11 cellular contexts compared by ENCODE assay signal in the genomic region with DNA sequence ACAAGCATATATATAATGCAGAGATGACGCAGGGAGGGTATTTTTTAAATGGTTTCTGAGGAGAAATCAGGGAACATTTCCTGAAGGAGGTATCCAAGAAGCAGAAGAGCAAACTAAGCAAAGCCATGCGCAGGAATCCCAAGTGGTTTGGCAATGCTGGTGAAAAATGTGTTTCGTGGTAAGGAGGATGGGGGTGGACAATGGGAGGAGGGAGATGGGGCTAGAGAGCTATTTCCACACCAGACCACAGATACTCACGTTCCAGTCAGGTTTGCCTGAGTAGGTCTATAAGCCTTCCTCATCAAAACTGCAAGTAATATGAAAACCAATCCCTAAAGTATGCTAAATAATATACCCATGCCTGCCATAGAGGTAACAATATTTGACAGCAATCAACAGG.
DNase-seq lines count a peak whose midpoint lies in the region; ATAC-seq, FAIRE-seq and TF ChIP-seq lines count a peak whose summit lies in the region.
"Had no signal": no experiment of that assay in that cellular context is flagged by ENCODE, and none has a peak within 500 bp of the region (broad histone marks: within the 10 kb centered on the region; RNA-seq: fewer than 3 reads in every experiment).

No MANE protein-coding gene starts in this region.

- no peak overlapping the region for H3K27ac ChIP-seq in mesenchymal stem cell (ENCODE audit: low read length, poor library complexity, severe bottlenecking)
- H3K27ac ChIP-seq: epithelial cell of prostate had no signal

- no peak overlapping the region for H3K4ac ChIP-seq in mesenchymal stem cell (ENCODE audit: low read depth in 1 of 2, low read length in 2 of 2)

- peak overlapping the region; percentile 83 for H3K4me3 Mint-ChIP-seq in stimulated activated naive CD8-positive, alpha-beta T cell treated with anti-CD3 and anti-CD28 coated beads, Interleukin-15, Interleukin-2, amounts not matched to agents 100 ng/mL and 50 ng/mL, for 24 hours
- H3K4me3 Mint-ChIP-seq in activated CD8-positive, alpha-beta memory T cell treated with anti-CD3 and anti-CD28 coated beads, Interleukin-2, amount 10 ng/mL, durations not matched to agents 7 days and 5 days: no peak overlapping the region

- no peak overlapping the region for H2AK5ac ChIP-seq in mesenchymal stem cell (ENCODE audit: low read length, severe bottlenecking)

- H3K36me3 Mint-ChIP-seq in stimulated activated naive CD8-positive, alpha-beta T cell treated with anti-CD3 and anti-CD28 coated beads, Interleukin-15, Interleukin-2, amounts not matched to agents 100 ng/mL and 50 ng/mL, for 24 hours (ENCODE audit: low read depth): peaks cover 43% of the 10 kb centered on the region
- peaks cover 41% of the 10 kb centered on the region for H3K36me3 Mint-ChIP-seq in activated CD8-positive, alpha-beta memory T cell treated with anti-CD3 and anti-CD28 coated beads, Interleukin-2, amount 10 ng/mL, durations not matched to agents 7 days and 5 days

- H4K91ac ChIP-seq in mesenchymal stem cell (ENCODE audit: low read length): no peak overlapping the region

- H2BK120ac ChIP-seq in mesenchymal stem cell (ENCODE audit: low read depth, low read length): no peak overlapping the region

- H3K18ac ChIP-seq in mesenchymal stem cell (ENCODE audit: low read depth in 1 of 2, low read length in 2 of 2): no peak overlapping the region

- H3K9me3 Mint-ChIP-seq in stimulated activated naive CD8-positive, alpha-beta T cell treated with anti-CD3 and anti-CD28 coated beads, Interleukin-15, Interleukin-2, amounts not matched to agents 100 ng/mL and 50 ng/mL, for 24 hours: no peaks in the 10 kb centered on the region
- no peaks in the 10 kb centered on the region for H3K9me3 Mint-ChIP-seq in activated CD8-positive, alpha-beta memory T cell treated with anti-CD3 and anti-CD28 coated beads, Interleukin-2, amount 10 ng/mL, durations not matched to agents 7 days and 5 days (ENCODE audit: low read depth)

- peak overlapping the region; percentile 10 for H3K27ac Mint-ChIP-seq in stimulated activated naive CD8-positive, alpha-beta T cell treated with anti-CD3 and anti-CD28 coated beads, Interleukin-15, Interleukin-2, amounts not matched to agents 100 ng/mL and 50 ng/mL, for 24 hours
- no peak overlapping the region for H3K27ac Mint-ChIP-seq in activated CD8-positive, alpha-beta memory T cell treated with anti-CD3 and anti-CD28 coated beads, Interleukin-2, amount 10 ng/mL, durations not matched to agents 7 days and 5 days

- peaks cover 9% of the 10 kb centered on the region for H3K79me1 ChIP-seq in mesenchymal stem cell (replicated peaks; ENCODE audit: low read length, poor library complexity, severe bottlenecking)

- H3K4me3 ChIP-seq in mesenchymal stem cell (ENCODE audit: insufficient read depth in 1 of 2, low read depth in 1 of 2, low read length in 2 of 2): peak overlapping the region in 1 of 2 experiments; percentile 84

- no peak overlapping the region for H3K14ac ChIP-seq in mesenchymal stem cell (ENCODE audit: low read length in 2 of 2)

- no peak for ATAC-seq in stimulated activated naive CD8-positive, alpha-beta T cell treated with anti-CD3 and anti-CD28 coated beads, Interleukin-15, Interleukin-2, amounts not matched to agents 100 U/mL and 50 U/mL, for 24 hours
- no peak for ATAC-seq in activated CD8-positive, alpha-beta memory T cell treated with anti-CD3 and anti-CD28 coated beads, Interleukin-2, amount 10 ng/mL, durations not matched to agents 7 days and 5 days

- no peak overlapping the region for H2BK5ac ChIP-seq in mesenchymal stem cell (ENCODE audit: low read depth, low read length, poor library complexity, severe bottlenecking)

- H2BK12ac ChIP-seq in mesenchymal stem cell (ENCODE audit: low read length in 2 of 2): no peak overlapping the region

- no peak overlapping the region for H4K8ac ChIP-seq in mesenchymal stem cell (ENCODE audit: low read length)

- H3K36me3 ChIP-seq in mesenchymal stem cell (ENCODE audit: control insufficient read depth in 1 of 2, insufficient read depth in 2 of 2, low read depth in 1 of 2, low read length in 2 of 2): peaks cover 6 to 47% of the 10 kb centered on the region in 2 experiments

- DNase-seq in stimulated activated naive CD8-positive, alpha-beta T cell treated with anti-CD3 and anti-CD28 coated beads, Interleukin-15, Interleukin-2, amounts not matched to agents 100 U/mL and 50 U/mL, for 24 hours: no peak
- DNase-seq in astrocyte of the hippocampus (ENCODE audit: low read depth, low spot score) (peak; percentile 87), mesenchymal stem cell (peak; percentile 77), D721Med (ENCODE audit: insufficient read length, low spot score) (no peak), NCI-H2029 (lab: John Stamatoyannopoulos, UW) (no peak), NOMO-1 treated with dmso at 0.1 percent for 144 hours (lab: John Stamatoyannopoulos, UW; ENCODE audit: unreplicated experiment) (no peak)
- DNase-seq in activated CD8-positive, alpha-beta memory T cell treated with anti-CD3 and anti-CD28 coated beads, Interleukin-2, amount 10 ng/mL, durations not matched to agents 7 days and 5 days: no peak

- H3K4me1 ChIP-seq in mesenchymal stem cell (ENCODE audit: control insufficient read depth, insufficient read depth, low read depth, low read length): peaks cover 5% of the 10 kb centered on the region

- WGBS in mesenchymal stem cell: 77% methylated on average over 3 of the region's 4 CpGs

- no peak for FAIRE-seq in D721Med (lab: Jason Lieb, UNC)
- FAIRE-seq: G401.6, H1 had no signal

- no peak for TF ChIP-seq CTCF in D721Med (IDR thresholded peaks at IDR 0.05; ENCODE audit: insufficient read depth, missing control alignments)

- no peaks in the 10 kb centered on the region for H3K27me3 ChIP-seq in mesenchymal stem cell (ENCODE audit: control insufficient read depth in 1 of 2, insufficient read depth in 1 of 2, low read length in 2 of 2)

- H3K4me2 ChIP-seq in mesenchymal stem cell (ENCODE audit: low read length, poor library complexity, severe bottlenecking): no peak overlapping the region

- CTCF ChIA-PET in activated CD8-positive, alpha-beta memory T cell treated with anti-CD3 and anti-CD28 coated beads, Interleukin-2, amount 10 ng/mL, durations not matched to agents 7 days and 5 days (lab: Charles Lee): interaction anchor here (1.3 to 4.2 kb wide), 3 partner anchors 36 to 319 kb away, joined by 3 to 18 read pairs (median 3); no protein-coding TSS in a partner anchor

- no peak overlapping the region for H2BK15ac ChIP-seq in mesenchymal stem cell (ENCODE audit: low read depth, poor library complexity, severe bottlenecking)

- H3K9me3 ChIP-seq in mesenchymal stem cell (ENCODE audit: control insufficient read depth, low read length): no peaks in the 10 kb centered on the region

- peaks cover 77% of the 10 kb centered on the region for H3K4me1 Mint-ChIP-seq in stimulated activated naive CD8-positive, alpha-beta T cell treated with anti-CD3 and anti-CD28 coated beads, Interleukin-15, Interleukin-2, amounts not matched to agents 100 ng/mL and 50 ng/mL, for 24 hours (ENCODE audit: low read depth)
- peaks cover 57% of the 10 kb centered on the region for H3K4me1 Mint-ChIP-seq in activated CD8-positive, alpha-beta memory T cell treated with anti-CD3 and anti-CD28 coated beads, Interleukin-2, amount 10 ng/mL, durations not matched to agents 7 days and 5 days

- no peak overlapping the region for H3K23ac ChIP-seq in mesenchymal stem cell (ENCODE audit: low read length in 2 of 2)

- no peaks in the 10 kb centered on the region for H3K27me3 Mint-ChIP-seq in stimulated activated naive CD8-positive, alpha-beta T cell treated with anti-CD3 and anti-CD28 coated beads, Interleukin-15, Interleukin-2, amounts not matched to agents 100 ng/mL and 50 ng/mL, for 24 hours
- no peaks in the 10 kb centered on the region for H3K27me3 Mint-ChIP-seq in activated CD8-positive, alpha-beta memory T cell treated with anti-CD3 and anti-CD28 coated beads, Interleukin-2, amount 10 ng/mL, durations not matched to agents 7 days and 5 days

- H2AFZ ChIP-seq in mesenchymal stem cell (ENCODE audit: low read depth, low read length): no peak overlapping the region

- peak overlapping the region; percentile 97 for H3K9ac ChIP-seq in mesenchymal stem cell (ENCODE audit: low read length)

Comparison
In these comparisons a context has a peak if more than half of its experiments do, and no peak if none do; other contexts are left out.
1. DNase-seq: peak in astrocyte of the hippocampus (single experiment) and mesenchymal stem cell (single experiment); none in stimulated activated naive CD8-positive, alpha-beta T cell treated with anti-CD3 and anti-CD28 coated beads, Interleukin-15, Interleukin-2, amounts not matched to agents 100 U/mL and 50 U/mL, for 24 hours (single experiment), activated CD8-positive, alpha-beta memory T cell treated with anti-CD3 and anti-CD28 coated beads, Interleukin-2, amount 10 ng/mL, durations not matched to agents 7 days and 5 days (single experiment), D721Med (single experiment), NCI-H2029 (single experiment) and NOMO-1 treated with dmso at 0.1 percent for 144 hours (single experiment).